ENCODE assay signal across 8 cellular contexts in genomic region chr20:62603021-62603906, GRCh38. TPM values are rescaled to one million over a fixed set of nuclear protein-coding genes. Genes with fewer than 3 reads are reported as not detected.
DNase-seq lines count a peak whose midpoint lies in the region; ATAC-seq, FAIRE-seq and TF ChIP-seq lines count a peak whose summit lies in the region.

No MANE protein-coding gene starts in this region.

- intact Hi-C loops in CD14-positive monocyte (cut with micrococcal nuclease) (loop anchor here (1.0 to 10.0 kb wide), 10 partner anchors 14 to 259 kb away; partner anchors contain the start of gene TCFL5 (in 1 of the 2)), K562 (cut with micrococcal nuclease) (no loop called here), lower leg skin (cut with DNase I; ENCODE audit: low total_unique reads) (no loop called here), thyroid gland (cut with DNase I) (no loop called here)

- TF ChIP-seq POLR2A in K562 (conservative IDR thresholded peaks at IDR 0.05), result no peak
- TF ChIP-seq POLR2A in lower leg skin (IDR thresholded peaks at IDR 0.05), result no peak
- TF ChIP-seq POLR2A in thyroid gland (IDR thresholded peaks at IDR 0.05), result no peak

- POLR2A ChIA-PET in K562 (lab: Yijun Ruan, JAX), result interaction anchor here (0.5 to 1.3 kb wide), 5 partner anchors 16 to 516 kb away, joined by 3 to 5 read pairs (median 3); no protein-coding TSS in a partner anchor

- H3K9me3 ChIP-seq in K562 (replicated peaks; ENCODE audit: control insufficient read depth, insufficient read depth, low read depth, low read length), result no peaks in the 10 kb centered on the region
- no peaks in the 10 kb centered on the region for H3K9me3 ChIP-seq in thyroid gland

- peaks cover 0 to 4% (median 0%) of the 10 kb centered on the region in 3 donors for H3K27me3 Mint-ChIP-seq in CD14-positive monocyte (ENCODE audit: low read depth in 3 of 3)

- H3K27ac Mint-ChIP-seq in CD14-positive monocyte, result peak overlapping the region; percentile 97 to 99 (median 98)

- peak; percentile 97 for DNase-seq in CD14-positive monocyte (ENCODE audit: low spot score)
- DNase-seq in SKM-1 treated with dmso at 0.1 percent for 144 hours (lab: John Stamatoyannopoulos, UW; ENCODE audit: unreplicated experiment), result peak; percentile 91
- DNase-seq in K562 (ENCODE audit: extremely low read depth in 1 of 4, low spot score in 3 of 4), result no peak
- DNase-seq in lower leg skin (ENCODE audit: low spot score in 2 of 2), result peak; percentile 81 to 94
- DNase-seq in thyroid gland, result peak; percentile 88 to 91
- no peak for DNase-seq in HUDEP-2 (lab: John Stamatoyannopoulos, UW; ENCODE audit: unreplicated experiment in 76 of 76)
- no peak for DNase-seq in DMS53 (lab: John Stamatoyannopoulos, UW)

- no peak overlapping the region; the same call in 1 of the 2 replicates for H3K4me2 ChIP-seq in K562 (ENCODE audit: insufficient read depth, low read length)

- peaks cover 3% of the 10 kb centered on the region for H3K9me1 ChIP-seq in K562 (ENCODE audit: control insufficient read depth, insufficient read depth, low read length)

- TF ChIP-seq EP300 in Ishikawa (IDR thresholded peaks at IDR 0.05; ENCODE audit: borderline replicate concordance) (peak; percentile 70), K562 (IDR thresholded peaks at IDR 0.05; ENCODE audit: low read length) (no peak)

- no peaks in the 10 kb centered on the region for H3K36me3 ChIP-seq in K562 (ENCODE audit: control insufficient read depth, insufficient read depth, low read length)
- H3K36me3 ChIP-seq in thyroid gland, result no peaks in the 10 kb centered on the region

- no peak for TF ChIP-seq RAD21 in Ishikawa (IDR thresholded peaks at IDR 0.05; ENCODE audit: low read depth)
- TF ChIP-seq RAD21 in K562 (CRISPR knock-in tag; conservative IDR thresholded peaks at IDR 0.05 in 1 of 2, IDR thresholded peaks at IDR 0.05 in 1 of 2), result no peak

- H3K9me3 Mint-ChIP-seq in CD14-positive monocyte, result peaks cover 0 to 6% (median 0%) of the 10 kb centered on the region in 7 donors

- H3K4me3 Mint-ChIP-seq in CD14-positive monocyte, result peak overlapping the region; percentile 69 to 89

- H3K79me2 ChIP-seq in K562 (ENCODE audit: control insufficient read depth, insufficient read depth, low read length), result no peaks in the 10 kb centered on the region

- no peak overlapping the region for H3K9ac ChIP-seq in K562 (ENCODE audit: insufficient read depth in 1 of 2, low read depth in 2 of 2, low read length in 2 of 2)

- 16% methylated on average over 21 of the region's 26 CpGs for WGBS in K562 (ENCODE audit: insufficient coverage, low coverage, missing lambda C conversion rate)
- WGBS in lower leg skin, 2 donors, result 27 to 29% methylated on average over 15 to 17 of the region's 26 CpGs
- WGBS in thyroid gland, 2 donors, result 21 to 30% methylated on average over 8 to 11 of the region's 26 CpGs

- peaks cover 30% of the 10 kb centered on the region; the same call in 1 of the 2 replicates for H4K20me1 ChIP-seq in K562 (replicated peaks; ENCODE audit: control insufficient read depth, insufficient read depth, low read length)

- TF ChIP-seq CTCF in CD14-positive monocyte (IDR thresholded peaks at IDR 0.05) (no peak), K562 (IDR thresholded peaks at IDR 0.05 in 2 of 3, conservative IDR thresholded peaks at IDR 0.05 in 1 of 3; ENCODE audit: insufficient read depth in 2 of 3, low read depth in 1 of 3, low read length in 3 of 3) (no peak), lower leg skin (IDR thresholded peaks at IDR 0.05) (no peak), thyroid gland (IDR thresholded peaks at IDR 0.05) (no peak)

- peaks cover 0 to 6% of the 10 kb centered on the region in 2 donors for H3K36me3 Mint-ChIP-seq in CD14-positive monocyte

- H3K4me1 ChIP-seq in K562 (replicated peaks in 1 of 2; ENCODE audit: control insufficient read depth in 2 of 2, insufficient read depth in 2 of 2, low read length in 2 of 2), result peaks cover 16 to 49% of the 10 kb centered on the region in 2 experiments
- H3K4me1 ChIP-seq in thyroid gland, result peaks cover 22 to 35% of the 10 kb centered on the region in 2 donors

- no TSS peak for BruUV-seq in K562 (replicated peaks; lab: Mats Ljungman, UMichigan)

- no peak for ATAC-seq in K562

- CTCF ChIA-PET in K562 (lab: Yijun Ruan, JAX; ENCODE audit: low intra/inter-chr PET ratio), result no interaction called here

- no peak overlapping the region for H2AFZ ChIP-seq in K562 (ENCODE audit: low read depth, low read length)

- H3K27me3 ChIP-seq in K562 (ENCODE audit: control insufficient read depth in 2 of 2, insufficient read depth in 2 of 2, low read length in 2 of 2), result peaks cover 47 to 81% of the 10 kb centered on the region in 2 experiments
- no peaks in the 10 kb centered on the region for H3K27me3 ChIP-seq in thyroid gland

- no peak overlapping the region for H3K27ac ChIP-seq in K562 (ENCODE audit: extremely low read depth, low read depth, low read length)
- peak overlapping the region; percentile 37 to 65 (median 56) for H3K27ac ChIP-seq in thyroid gland

- H3K4me3 ChIP-seq in K562 (no peak overlapping the region), lower leg skin (ENCODE audit: low read depth, poor library complexity, severe bottlenecking) (no peak overlapping the region), thyroid gland (replicated peaks in 1 of 3) (no peak overlapping the region)

- peak; percentile 11 for FAIRE-seq in K562 (lab: Jason Lieb, UNC)

- in situ Hi-C loops in K562 (cut with MboI), result no loop called here

- peaks cover 90% of the 10 kb centered on the region for H3K4me1 Mint-ChIP-seq in CD14-positive monocyte

TF ChIP-seq in Ishikawa, 13 proteins besides CTCF, POLR2A, EP300 and RAD21:
- TF ChIP-seq TEAD4 (IDR thresholded peaks at IDR 0.05), result peak; percentile 40; the same call in 1 of the 2 replicates
- TF ChIP-seq NFIC (IDR thresholded peaks at IDR 0.05), result peak; percentile 94
- TF ChIP-seq CEBPB (IDR thresholded peaks at IDR 0.05), result peak; percentile 59; the same call in 1 of the 2 replicates
- peak; percentile 75; the same call in 1 of the 2 replicates for TF ChIP-seq TCF12 (IDR thresholded peaks at IDR 0.05; ENCODE audit: low read depth)
- TF ChIP-seq MAX (IDR thresholded peaks at IDR 0.05), result peak; percentile 46; the same call in 1 of the 2 replicates
- TF ChIP-seq TAF1 (IDR thresholded peaks at IDR 0.05; ENCODE audit: low read depth), result no peak
- no peak for TF ChIP-seq USF1 (IDR thresholded peaks at IDR 0.05)

TF ChIP-seq in K562, 482 proteins besides CTCF, POLR2A, EP300 and RAD21 (continues in another document):
- no peak for TF ChIP-seq ZNF311 (CRISPR knock-in tag; IDR thresholded peaks at IDR 0.05)
- TF ChIP-seq DNMT1 (IDR thresholded peaks at IDR 0.05), result no peak
- no peak for TF ChIP-seq ETS2 (tag; IDR thresholded peaks at IDR 0.05; ENCODE audit: borderline replicate concordance, poor library complexity, severe bottlenecking)
- no peak for TF ChIP-seq TCF3 (CRISPR knock-in tag; IDR thresholded peaks at IDR 0.05)
- TF ChIP-seq CEBPG (CRISPR knock-in tag; IDR thresholded peaks at IDR 0.05), result peak; percentile 54
- TF ChIP-seq CEBPG (tag; conservative IDR thresholded peaks at IDR 0.05 in 1 of 2, IDR thresholded peaks at IDR 0.05 in 1 of 2), result no peak
- TF ChIP-seq ZNF584 (CRISPR knock-in tag; IDR thresholded peaks at IDR 0.05; ENCODE audit: low read depth), result no peak
- TF ChIP-seq RBM22 (IDR thresholded peaks at IDR 0.05; ENCODE audit: low read depth, low read length, poor library complexity, severe bottlenecking), result no peak
- no peak for TF ChIP-seq ZNF583 (CRISPR knock-in tag; IDR thresholded peaks at IDR 0.05)
- TF ChIP-seq SRF (CRISPR knock-in tag; IDR thresholded peaks at IDR 0.05), result no peak
- TF ChIP-seq ZNF707 (CRISPR knock-in tag; conservative IDR thresholded peaks at IDR 0.05), result no peak
- TF ChIP-seq ZNF212 (CRISPR knock-in tag; IDR thresholded peaks at IDR 0.05), result no peak
- no peak for TF ChIP-seq HMGXB4 (CRISPR knock-in tag; IDR thresholded peaks at IDR 0.05)
- TF ChIP-seq BRCA1 (IDR thresholded peaks at IDR 0.05), result no peak
- TF ChIP-seq BRCA1 (CRISPR knock-in tag; IDR thresholded peaks at IDR 0.05), result no peak

RNA-seq across cellular contexts. Expression of gene SLCO4A1, which starts 39.0 kb away (rescaled TPM):
- polyA plus RNA-seq in CD14-positive monocyte (under 1 TPM; 0.26 to 0.42 TPM), K562 (2011; rRNA removed) (12.3 and 13.2 TPM in 2 replicates), K562 (2014; fragmentation: Illumina TruSeq; extraction: Trizol) (13.6 and 15.4 TPM in 2 replicates), K562 (2014; fragmentation: Nextera tagmentation; extraction: Ambion mirVana) (1 to 10 TPM; 1.6 to 3.1 TPM), K562 (2014; rRNA removed) (12.8 and 17.7 TPM in 2 replicates)
- total RNA-seq in K562 (2011; cell fraction: chromatin; rRNA removed; ENCODE audit: low replicate concordance), result 21.8 and 48.7 TPM in 2 replicates
- total RNA-seq in K562 (2011; cell fraction: nucleolus; rRNA removed), result 35.3 and 40.5 TPM in 2 replicates
- total RNA-seq in K562 (2011; cell fraction: nucleoplasm; rRNA removed), result 24.4 TPM in 2 replicates
- total RNA-seq in K562 (2014; rRNA removed) (16.2 and 26.3 TPM in 2 replicates), K562 (2014; rRNA removed; fragmentation: Illumina TruSeq; extraction: Trizol) (6.8 and 7.3 TPM in 2 replicates), K562 (2015; rRNA removed; fragmentation: Illumina TruSeq; extraction: Trizol) (12.1 and 13.9 TPM in 2 replicates), K562 (2021) (21.9 and 25.2 TPM in 2 replicates), lower leg skin (100 to 1,000 TPM in 1 of 4 donors, 10 to 100 TPM in 3; 77.9 to 107 (median 81.5) TPM), thyroid gland (10 to 100 TPM in 1 of 4 donors, 1 to 10 TPM in 3; 5.3 to 18.3 (median 6.7) TPM)
- polyA plus RNA-seq in K562 (2011; cell fraction: cytosol; rRNA removed), result 10.5 and 25.9 TPM in 2 replicates
- polyA plus RNA-seq in K562 (2011; cell fraction: nucleus; rRNA removed), result 46.8 and 83.4 TPM in 2 replicates
- 6.1 and 15.2 TPM in 2 replicates for polyA plus RNA-seq in K562 (2012)
- polyA minus RNA-seq in K562 (2011; rRNA and poly(A)+ RNA removed), result 5.1 and 5.5 TPM in 2 replicates
- polyA minus RNA-seq in K562 (2011; cell fraction: cytosol; rRNA and poly(A)+ RNA removed), result 13.4 and 13.6 TPM in 2 replicates
- polyA minus RNA-seq in K562 (2011; cell fraction: nucleus; rRNA and poly(A)+ RNA removed), result 11.7 and 15.8 TPM in 2 replicates

Comparison
In these comparisons a context has a peak if more than half of its experiments do, and no peak if none do; other contexts are left out.
1. DNase-seq: peak in CD14-positive monocyte (single experiment), SKM-1 treated with dmso at 0.1 percent for 144 hours (single experiment), lower leg skin (2 of 2) and thyroid gland (2 of 2); none in K562 (0 of 4), HUDEP-2 (0 of 76) and DMS53 (single experiment).
2. intact Hi-C loops: an anchor here in CD14-positive monocyte (1.0 to 10.0 kb wide); none called in K562, lower leg skin and thyroid gland.